In genomic region chr11:44016129-44016528, GRCh38 we compare ENCODE assay signal across 11 cellular contexts. TPM values are rescaled to one million over a fixed set of nuclear protein-coding genes. Genes with fewer than 3 reads are reported as not detected.
DNase-seq lines count a peak whose midpoint lies in the region; TF ChIP-seq lines count a peak whose summit lies in the region.
"Had no signal": no experiment of that assay in that cellular context is flagged by ENCODE, and none has a peak within 500 bp of the region (broad histone marks: within the 10 kb centered on the region; RNA-seq: fewer than 3 reads in every experiment).

No MANE protein-coding gene starts in this region.

- H3K27ac ChIP-seq in tibial nerve: peak overlapping the region in 2 of 4 donors; percentile 34 to 57
- H3K27ac ChIP-seq: 22Rv1 had no signal

- TF ChIP-seq CTCF in astrocyte of the spinal cord (IDR thresholded peaks at IDR 0.05; ENCODE audit: low read depth, low read length) (no peak), tibial nerve (IDR thresholded peaks at IDR 0.05) (no peak)

- H3K27me3 ChIP-seq in tibial nerve: no peaks in the 10 kb centered on the region

- H3K9me3 ChIP-seq in tibial nerve: no peaks in the 10 kb centered on the region

- WGBS in tibial nerve, 2 donors: 47 to 58% methylated on average over 5 of the region's 5 CpGs

- no peaks in the 10 kb centered on the region for H3K36me3 ChIP-seq in tibial nerve

- no peak for TF ChIP-seq POLR2A in tibial nerve (IDR thresholded peaks at IDR 0.05)

- peaks cover 0 to 26% (median 0%) of the 10 kb centered on the region in 4 donors for H3K4me1 ChIP-seq in tibial nerve

- in situ Hi-C loops in astrocyte of the spinal cord (cut with HindIII; ENCODE audit: low sequenced_read_pairs): no loop called here

- no peak for TF ChIP-seq EP300 in tibial nerve (IDR thresholded peaks at IDR 0.05)

- H3K4me3 ChIP-seq in astrocyte of the spinal cord (ENCODE audit: low read depth, low read length): no peak overlapping the region
- no peak overlapping the region for H3K4me3 ChIP-seq in tibial nerve

- DNase-seq in DMS 273 (lab: John Stamatoyannopoulos, UW; ENCODE audit: unreplicated experiment) (peak; percentile 10), DMS 273 treated with DMSO at 0.1 percent for 48 hours (lab: John Stamatoyannopoulos, UW) (no peak), astrocyte of the spinal cord (ENCODE audit: low read depth, low spot score) (peak; percentile 42), iPS-NIHi7 (ENCODE audit: extremely low spot score) (peak; percentile 37), tibial nerve (ENCODE audit: low spot score in 2 of 2) (peak; percentile 30 to 33), middle frontal gyrus (ENCODE audit: extremely low spot score, low spot score) (no peak), DMS79 (lab: John Stamatoyannopoulos, UW) (no peak), NCI-H128 (lab: John Stamatoyannopoulos, UW; ENCODE audit: unreplicated experiment) (no peak)
- DNase-seq: cerebellar nuclear complex had no signal

RNA-seq across cellular contexts. Expression of gene ACCSL, which starts 31.7 kb away (rescaled TPM):
- under 1 TPM in 1 of 4 donors, not detected in 3; 0.78 TPM for total RNA-seq in tibial nerve
- total RNA-seq: activated CD8-positive, alpha-beta memory T cell treated with anti-CD3 and anti-CD28 coated beads for 36 hours had no signal

RNA-seq across cellular contexts. Expression of gene ACCS, which starts 49.9 kb away (rescaled TPM):
- total RNA-seq in tibial nerve: 10 to 100 TPM; 17.7 to 45.8 (median 31.5) TPM

Comparison
In these comparisons a context has a peak if more than half of its experiments do, and no peak if none do; other contexts are left out.
1. DNase-seq: peak in DMS 273 (single experiment), astrocyte of the spinal cord (single experiment), iPS-NIHi7 (single experiment) and tibial nerve (2 of 2); none in DMS 273 treated with DMSO at 0.1 percent for 48 hours (single experiment), middle frontal gyrus (single experiment), DMS79 (single experiment) and NCI-H128 (single experiment).